Comparison of ENCODE assay signal across 8 cellular contexts in the genomic region with DNA sequence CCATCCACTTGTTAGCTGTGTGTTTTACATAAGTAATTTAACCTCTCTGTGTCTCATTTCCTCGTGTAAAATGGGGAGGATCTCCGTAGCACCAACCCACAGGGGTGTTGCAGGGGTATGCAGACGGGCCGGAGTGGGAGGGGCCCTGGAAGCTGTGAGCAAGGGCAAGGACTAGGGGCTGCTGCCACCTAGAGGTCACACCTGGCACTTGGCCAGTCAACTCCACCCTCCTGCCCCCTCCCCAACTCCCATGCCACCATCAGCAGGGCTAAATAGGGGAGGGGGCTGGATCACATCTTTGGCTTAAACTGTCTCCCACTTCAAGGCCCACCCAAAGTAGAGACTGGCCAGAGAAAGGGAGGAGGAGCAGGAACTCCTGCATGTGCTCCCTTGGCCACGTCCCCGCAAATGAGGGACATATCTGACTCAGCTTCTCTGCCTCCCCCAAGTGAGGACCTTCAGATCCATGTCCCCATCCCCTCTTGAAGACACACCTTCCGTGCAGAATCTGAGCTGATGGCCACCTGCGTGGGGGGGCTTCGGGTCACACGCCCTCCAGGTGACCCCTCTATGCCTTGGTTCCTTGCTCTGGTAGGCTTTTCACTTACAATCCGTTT. TPM values are rescaled to one million over a fixed set of nuclear protein-coding genes. Genes with fewer than 3 reads are reported as not detected.
DNase-seq lines count a peak whose midpoint lies in the region; ATAC-seq and TF ChIP-seq lines count a peak whose summit lies in the region.

No MANE protein-coding gene starts in this region.

- POLR2A ChIA-PET in AG04450 (lab: Yijun Ruan, JAX): interaction anchor here (0.9 to 4.9 kb wide), 4 partner anchors 10 to 59 kb away, joined by 3 to 101 read pairs (median 12); a partner anchor contains a TSS

- H3K27me3 ChIP-seq in AG04450 (ENCODE audit: control insufficient read depth, insufficient read depth, low read length) (no peaks in the 10 kb centered on the region), spleen (replicated peaks in 1 of 7) (peaks cover 0 to 8% (median 0%) of the 10 kb centered on the region in 7 donors)

- WGBS in spleen, 5 donors: 36 to 55% (median 39%) methylated on average over 9 to 11 of the region's 11 CpGs

- peaks cover 28 to 87% (median 62%) of the 10 kb centered on the region in 6 donors for H3K4me1 ChIP-seq in spleen

- H3K27ac ChIP-seq in AG04450 (ENCODE audit: low read depth, low read length): peak overlapping the region; percentile 97
- peak overlapping the region in 4 of 8 donors; percentile 13 to 88 (median 49) for H3K27ac ChIP-seq in spleen

- CTCF ChIA-PET in AG04450 (lab: Charles Lee): interaction anchor here (0.6 to 8.6 kb wide), 13 partner anchors 10 to 86 kb away, joined by 3 to 85 read pairs (median 6); a partner anchor contains a TSS

- H3K9me3 ChIP-seq in AG04450 (ENCODE audit: control insufficient read depth, insufficient read depth, low read length) (no peaks in the 10 kb centered on the region), spleen (no peaks in the 10 kb centered on the region)

- intact Hi-C loops in spleen (cut with DNase I; ENCODE audit: low total_unique reads): loop anchor here (2.0 kb wide), 1 partner anchor 59 kb away; no protein-coding TSS in a partner anchor

- DNase-seq in AG04450 (ENCODE audit: low read depth, low spot score): no peak
- peak; percentile 89 for DNase-seq in NAMALWA (ENCODE audit: low spot score)
- peak; percentile 66 for DNase-seq in T-helper 9 cell
- DNase-seq in anterior cingulate cortex (lab: John Stamatoyannopoulos, UW): peak in 36 of 58 donors; percentile 7 to 68 (median 27)
- peak in 37 of 51 donors; percentile 12 to 70 (median 36) for DNase-seq in hypothalamus (lab: John Stamatoyannopoulos, UW)
- peak; percentile 92 for DNase-seq in spleen

- peak; percentile 71 for ATAC-seq in GM18868 (IDR thresholded peaks at IDR 0.05; ENCODE audit: unreplicated experiment)
- ATAC-seq in GM21367 (IDR thresholded peaks at IDR 0.05; ENCODE audit: unreplicated experiment): no peak

- TF ChIP-seq POLR2A in spleen (IDR thresholded peaks at IDR 0.05): no peak

- no peaks in the 10 kb centered on the region for H3K36me3 ChIP-seq in spleen

- peak overlapping the region; percentile 70 for H3K4me3 ChIP-seq in AG04450 (ENCODE audit: low read depth, low read length)
- peak overlapping the region in 1 of 8 donors; percentile 4 for H3K4me3 ChIP-seq in spleen

- TF ChIP-seq CTCF in AG04450 (IDR thresholded peaks at IDR 0.05; ENCODE audit: low read depth, low read length): peak; percentile 66
- TF ChIP-seq CTCF in spleen (IDR thresholded peaks at IDR 0.05 in 8 of 11, conservative IDR thresholded peaks at IDR 0.05 in 3 of 11): peak; percentile 62 to 93 (median 85)

RNA-seq across cellular contexts. Expression of a gene that starts 2.6 kb away (rescaled TPM):
- polyA plus RNA-seq in AG04450 (2011; rRNA removed) (5.5 and 8.4 TPM in 2 replicates), spleen (1 to 10 TPM; 2.2 to 8.0 (median 3.1) TPM)
- polyA minus RNA-seq in AG04450 (2011; rRNA and poly(A)+ RNA removed): 34.8 and 39.9 TPM in 2 replicates
- 10 to 100 TPM in 3 of 7 donors, 1 to 10 TPM in 4; 3.5 to 19.4 (median 9.4) TPM for total RNA-seq in spleen

RNA-seq across cellular contexts. Expression of a gene that starts 12.7 kb away (rescaled TPM):
- not detected in 2 replicates for polyA plus RNA-seq in AG04450 (2011; rRNA removed)
- polyA minus RNA-seq in AG04450 (2011; rRNA and poly(A)+ RNA removed): not detected in 2 replicates
- total RNA-seq in spleen: not detected
- polyA plus RNA-seq in spleen: 1 to 10 TPM in 1 of 3 donors, under 1 TPM in 1, not detected in 1; 0.67 to 4.9 TPM

RNA-seq across cellular contexts. Expression of a gene that starts 14.7 kb away (rescaled TPM):
- polyA plus RNA-seq in AG04450 (2011; rRNA removed) (10.4 and 11.4 TPM in 2 replicates), spleen (10 to 100 TPM in 1 of 3 donors, 1 to 10 TPM in 2; 7.4 to 10.9 (median 9.8) TPM)
- polyA minus RNA-seq in AG04450 (2011; rRNA and poly(A)+ RNA removed): 5.0 and 6.6 TPM in 2 replicates
- total RNA-seq in spleen: 10 to 100 TPM; 16.8 to 29.6 (median 22.9) TPM

RNA-seq across cellular contexts. Expression of a gene that starts 19.9 kb away (rescaled TPM):
- polyA plus RNA-seq in AG04450 (2011; rRNA removed): 0.11 and 0.36 TPM in 2 replicates
- 0.09 TPM in 2 replicates for polyA minus RNA-seq in AG04450 (2011; rRNA and poly(A)+ RNA removed)
- total RNA-seq in spleen: 1 to 10 TPM in 2 of 7 donors, under 1 TPM in 4, not detected in 1; 0.05 to 3.0 (median 0.45) TPM
- under 1 TPM; 0.47 to 0.63 (median 0.54) TPM for polyA plus RNA-seq in spleen

RNA-seq across cellular contexts. Expression of a gene that starts 30.4 kb away (rescaled TPM):
- 0.24 and 0.32 TPM in 2 replicates for polyA plus RNA-seq in AG04450 (2011; rRNA removed)
- polyA minus RNA-seq in AG04450 (2011; rRNA and poly(A)+ RNA removed): 0.23 and 0.26 TPM in 2 replicates
- total RNA-seq in spleen: 100 to 1,000 TPM; 175 to 247 (median 189) TPM
- polyA plus RNA-seq in spleen: 100 to 1,000 TPM in 2 of 3 donors, 10 to 100 TPM in 1; 63.8 to 190 (median 168) TPM
